In genomic region chr6:153207041-153207440, GRCh38 we compare ENCODE assay signal across 25 cellular contexts.
"Had no signal": no experiment of that assay in that cellular context is flagged by ENCODE, and none has a peak within 500 bp of the region (broad histone marks: within the 10 kb centered on the region; RNA-seq: fewer than 3 reads in every experiment).

No MANE protein-coding gene starts in this region.

- H3K4me3 ChIP-seq: dorsolateral prefrontal cortex, left lung, mucosa of descending colon, prostate gland, right atrium auricular region, smooth muscle cell, suprapubic skin, transverse colon, upper lobe of right lung, uterus had no signal

- ATAC-seq: left lung; mucosa of descending colon; natural killer cell treated with Interleukin-12 subunit alpha and Interleukin-12 subunit beta and Interleukin-15 and Interleukin-18, amount 100 ng/mL, for 72 hours; sciatic nerve; stimulated activated naive CD8-positive, alpha-beta T cell treated with anti-CD3 and anti-CD28 coated beads, Interleukin-15, amount 100 ng/mL, for 72 hours; upper lobe of right lung had no signal

- H3K27ac ChIP-seq: dorsolateral prefrontal cortex, left lung, neutrophil, parathyroid adenoma, prostate gland, right atrium auricular region, suprapubic skin, transverse colon, upper lobe of right lung, uterus had no signal

- H3K4me1 ChIP-seq: left lung, parathyroid adenoma, prostate gland, right atrium auricular region, suprapubic skin, transverse colon, upper lobe of right lung, uterus had no signal

- H3K9me3 Mint-ChIP-seq: mesothelial cell of epicardium; naive B cell; natural killer cell treated with Interleukin-12 subunit alpha and Interleukin-12 subunit beta and Interleukin-15 and Interleukin-18, amount 100 ng/mL, for 72 hours; neural crest cell; stimulated activated naive CD8-positive, alpha-beta T cell treated with anti-CD3 and anti-CD28 coated beads, Interleukin-15, amount 100 ng/mL, for 72 hours had no signal

- H3K79me2 ChIP-seq: parathyroid adenoma had no signal

- H3K4me2 ChIP-seq: smooth muscle cell had no signal

- DNase-seq: dorsolateral prefrontal cortex; effector CD4-positive, alpha-beta T cell; left lung; mesenchymal stem cell; mucosa of descending colon; naive B cell; stimulated activated CD4-positive, alpha-beta T cell treated with anti-CD3 and anti-CD28 coated beads, Interleukin-12 subunit alpha, Interleukin-12 subunit beta, amount 100 ng/mL, for 4 hours; stimulated activated CD4-positive, alpha-beta T cell treated with anti-CD3 and anti-CD28 coated beads, Interleukin-1b, Interleukin-23, amount 100 ng/mL, for 48 hours; stimulated activated CD4-positive, alpha-beta T cell treated with anti-CD3 and anti-CD28 coated beads, Interleukin-4, amount 100 ng/mL, for 1 hour; stimulated activated CD8-positive, alpha-beta memory T cell treated with anti-CD3 and anti-CD28 coated beads, Interleukin-4, amount 100 ng/mL, for 48 hours; stimulated activated naive CD4-positive, alpha-beta T cell; stimulated activated naive CD8-positive, alpha-beta T cell treated with anti-CD3 and anti-CD28 coated beads, Interleukin-15, amount 100 ng/mL, for 72 hours; transverse colon; upper lobe of right lung; uterus had no signal

- H3K4me1 Mint-ChIP-seq: mesothelial cell of epicardium; naive B cell; neural crest cell; stimulated activated naive CD8-positive, alpha-beta T cell treated with anti-CD3 and anti-CD28 coated beads, Interleukin-15, amount 100 ng/mL, for 72 hours had no signal

- H2AFZ ChIP-seq: parathyroid adenoma had no signal

- H3K27me3 ChIP-seq: left lung, neutrophil, right atrium auricular region, suprapubic skin, transverse colon, upper lobe of right lung, uterus had no signal

- H3K36me3 Mint-ChIP-seq: mesothelial cell of epicardium; naive B cell; natural killer cell treated with Interleukin-12 subunit alpha and Interleukin-12 subunit beta and Interleukin-15 and Interleukin-18, amount 100 ng/mL, for 72 hours had no signal

- H3K27ac Mint-ChIP-seq: mesothelial cell of epicardium; naive B cell; natural killer cell treated with Interleukin-12 subunit alpha and Interleukin-12 subunit beta and Interleukin-15 and Interleukin-18, amount 100 ng/mL, for 72 hours; stimulated activated naive CD8-positive, alpha-beta T cell treated with anti-CD3 and anti-CD28 coated beads, Interleukin-15, amount 100 ng/mL, for 72 hours had no signal

- H3K36me3 ChIP-seq: left lung, neutrophil, prostate gland, right atrium auricular region, suprapubic skin, transverse colon, upper lobe of right lung, uterus had no signal

- H3K4me3 Mint-ChIP-seq: mesothelial cell of epicardium; naive B cell; natural killer cell treated with Interleukin-12 subunit alpha and Interleukin-12 subunit beta and Interleukin-15 and Interleukin-18, amount 100 ng/mL, for 72 hours; neural crest cell; stimulated activated naive CD8-positive, alpha-beta T cell treated with anti-CD3 and anti-CD28 coated beads, Interleukin-15, amount 100 ng/mL, for 72 hours had no signal

- H3K27me3 Mint-ChIP-seq: naive B cell; stimulated activated naive CD8-positive, alpha-beta T cell treated with anti-CD3 and anti-CD28 coated beads, Interleukin-15, amount 100 ng/mL, for 72 hours had no signal

- H3K9me3 ChIP-seq: left lung, mucosa of descending colon, neutrophil, prostate gland, right atrium auricular region, suprapubic skin, transverse colon, upper lobe of right lung, uterus had no signal
